ENCODE assay signal across 9 cellular contexts in the genomic region with DNA sequence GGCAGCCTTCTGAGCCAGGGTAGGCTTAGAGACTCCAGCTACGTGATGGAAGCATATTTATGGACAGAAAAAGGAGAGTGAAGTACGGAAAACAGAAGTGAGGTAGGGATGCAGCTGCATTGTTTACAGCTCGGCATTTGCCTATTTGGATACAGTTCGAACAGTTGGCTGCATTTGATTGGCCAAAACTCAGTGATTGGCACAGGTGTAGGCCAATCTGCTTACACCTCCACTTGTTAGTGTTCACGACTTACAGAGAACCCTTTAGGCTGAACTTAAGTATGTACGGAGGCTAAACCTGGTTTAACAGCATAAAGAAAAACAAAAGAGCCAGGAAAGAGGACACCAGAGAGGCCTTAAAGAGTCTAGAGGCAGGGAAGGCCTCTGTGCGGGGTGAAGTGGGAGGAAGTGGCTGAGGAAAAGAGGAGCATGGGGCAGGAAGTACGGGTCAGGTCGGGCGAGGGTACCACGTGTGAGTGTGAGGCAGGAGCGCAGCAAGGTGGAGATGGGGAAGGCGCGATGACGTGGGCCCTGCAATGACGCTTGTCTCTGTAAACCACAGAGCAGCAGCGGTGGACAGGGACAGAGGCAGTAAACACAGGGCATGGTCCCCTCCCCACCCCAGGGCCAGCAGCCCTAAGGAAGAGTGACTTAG. TPM values are rescaled to one million over a fixed set of nuclear protein-coding genes. Genes with fewer than 3 reads are reported as not detected.
DNase-seq lines count a peak whose midpoint lies in the region; ATAC-seq, FAIRE-seq and TF ChIP-seq lines count a peak whose summit lies in the region.
"Had no signal": no experiment of that assay in that cellular context is flagged by ENCODE, and none has a peak within 500 bp of the region (broad histone marks: within the 10 kb centered on the region; RNA-seq: fewer than 3 reads in every experiment).

No MANE protein-coding gene starts in this region.

- peaks cover 4% of the 10 kb centered on the region for H3K36me3 Mint-ChIP-seq in T-helper 1 cell treated with Interleukin-12 subunit alpha and Interleukin-12 subunit beta and Interleukin-4 antibody, amounts not matched to agents 30 μg/mL and 1 μg/mL, for 36 hours (ENCODE audit: low read depth)
- no peaks in the 10 kb centered on the region for H3K36me3 Mint-ChIP-seq in activated naive CD8-positive, alpha-beta T cell

- DNase-seq in HS-27A (ENCODE audit: low read depth) (peak; percentile 9), lung (ENCODE audit: low spot score) (peak; percentile 55), stomach (peak; percentile 73), H54 (ENCODE audit: insufficient read length, low spot score) (no peak)

- TF ChIP-seq EP300 in stomach (IDR thresholded peaks at IDR 0.05): no peak

- TF ChIP-seq CTCF in lung (IDR thresholded peaks at IDR 0.05; ENCODE audit: control extremely low read depth, extremely low read depth) (no peak), stomach (IDR thresholded peaks at IDR 0.05) (no peak)

- no peak for TF ChIP-seq POLR2A in stomach (IDR thresholded peaks at IDR 0.05)
- TF ChIP-seq POLR2A in H54 (IDR thresholded peaks at IDR 0.05; ENCODE audit: low read depth, low read length): no peak

- 43 to 66% methylated on average over 17 of the region's 17 CpGs for WGBS in lung, 2 donors
- 58 to 77% (median 69%) methylated on average over 17 of the region's 17 CpGs for WGBS in stomach, 5 donors

- H3K27ac ChIP-seq in lung (ENCODE audit: low read depth in 1 of 2, low read length in 1 of 2) (peak overlapping the region in 1 of 2 donors; percentile 37), stomach (peak overlapping the region; percentile 76 to 93 (median 83))
- H3K27ac ChIP-seq: psoas muscle had no signal

- H3K4me3 ChIP-seq in lung (no peak overlapping the region), stomach (no peak overlapping the region)
- H3K4me3 ChIP-seq: psoas muscle had no signal

- H3K4me1 Mint-ChIP-seq in T-helper 1 cell treated with Interleukin-12 subunit alpha and Interleukin-12 subunit beta and Interleukin-4 antibody, amounts not matched to agents 30 μg/mL and 1 μg/mL, for 36 hours (ENCODE audit: low read depth): peaks cover 57% of the 10 kb centered on the region
- peaks cover 64% of the 10 kb centered on the region for H3K4me1 Mint-ChIP-seq in activated naive CD8-positive, alpha-beta T cell (ENCODE audit: low read depth)

- no peaks in the 10 kb centered on the region for H3K9me3 Mint-ChIP-seq in T-helper 1 cell treated with Interleukin-12 subunit alpha and Interleukin-12 subunit beta and Interleukin-4 antibody, amounts not matched to agents 30 μg/mL and 1 μg/mL, for 36 hours
- H3K9me3 Mint-ChIP-seq in activated naive CD8-positive, alpha-beta T cell (ENCODE audit: low read depth): no peaks in the 10 kb centered on the region

- no peaks in the 10 kb centered on the region for H3K9me3 ChIP-seq in lung (ENCODE audit: control insufficient read depth in 2 of 2, insufficient read depth in 1 of 2, low read length in 1 of 2)
- no peaks in the 10 kb centered on the region for H3K9me3 ChIP-seq in stomach
- H3K9me3 ChIP-seq: psoas muscle had no signal

- intact Hi-C loops in stomach (cut with DNase I; ENCODE audit: low total_unique reads): no loop called here

- H3K27me3 ChIP-seq in lung (ENCODE audit: control insufficient read depth, insufficient read depth) (no peaks in the 10 kb centered on the region), stomach (no peaks in the 10 kb centered on the region)

- ATAC-seq in lung (ENCODE audit: insufficient read depth, low FRiP score) (no peak), GM19397 (IDR thresholded peaks at IDR 0.05; ENCODE audit: unreplicated experiment) (no peak)

- peak overlapping the region; percentile 96 for H3K27ac Mint-ChIP-seq in T-helper 1 cell treated with Interleukin-12 subunit alpha and Interleukin-12 subunit beta and Interleukin-4 antibody, amounts not matched to agents 30 μg/mL and 1 μg/mL, for 36 hours
- peak overlapping the region; percentile 93 for H3K27ac Mint-ChIP-seq in activated naive CD8-positive, alpha-beta T cell

- no peak for FAIRE-seq in H54 (lab: Jason Lieb, UNC)

- H3K36me3 ChIP-seq in lung (ENCODE audit: control insufficient read depth in 2 of 2, insufficient read depth in 2 of 2, low read length in 2 of 2) (no peaks in the 10 kb centered on the region), stomach (no peaks in the 10 kb centered on the region)

- H3K27me3 Mint-ChIP-seq in T-helper 1 cell treated with Interleukin-12 subunit alpha and Interleukin-12 subunit beta and Interleukin-4 antibody, amounts not matched to agents 30 μg/mL and 1 μg/mL, for 36 hours (ENCODE audit: low read depth): peaks cover 5% of the 10 kb centered on the region
- no peaks in the 10 kb centered on the region for H3K27me3 Mint-ChIP-seq in activated naive CD8-positive, alpha-beta T cell

- peak overlapping the region; percentile 40 for H3K4me3 Mint-ChIP-seq in T-helper 1 cell treated with Interleukin-12 subunit alpha and Interleukin-12 subunit beta and Interleukin-4 antibody, amounts not matched to agents 30 μg/mL and 1 μg/mL, for 36 hours
- peak overlapping the region; percentile 60 for H3K4me3 Mint-ChIP-seq in activated naive CD8-positive, alpha-beta T cell

- H3K4me1 ChIP-seq in lung (ENCODE audit: control insufficient read depth in 2 of 2, insufficient read depth in 2 of 2, low read length in 2 of 2) (peaks cover 0 to 6% of the 10 kb centered on the region in 2 donors), stomach (peaks cover 42 to 86% (median 66%) of the 10 kb centered on the region in 4 donors)

RNA-seq across cellular contexts. Expression of gene RSPH1, which starts 32.0 kb away (rescaled TPM):
- total RNA-seq in lung (10 to 100 TPM; 30.1 to 46.9 TPM), stomach (1 to 10 TPM in 1 of 5 donors, under 1 TPM in 3, not detected in 1; 0.37 to 8.9 (median 0.58) TPM)
- polyA plus RNA-seq in lung (10 to 100 TPM; 17.6 to 25.4 TPM), stomach (1 to 10 TPM; 1.8 to 2.9 (median 2.8) TPM)
- total RNA-seq: T-helper 1 cell treated with Interleukin-12 subunit alpha and Interleukin-12 subunit beta and Interleukin-4 antibody, amounts not matched to agents 30 ng/mL and 1 ng/mL, for 36 hours had no signal

RNA-seq across cellular contexts. Expression of gene SLC37A1, which starts 49.7 kb away (rescaled TPM):
- 10 to 100 TPM; 25.5 to 29.5 TPM for total RNA-seq in lung
- 10 to 100 TPM; 13.3 to 13.6 TPM for polyA plus RNA-seq in lung
- total RNA-seq in stomach: 10 to 100 TPM in 4 of 5 donors, 1 to 10 TPM in 1; 9.8 to 72.9 (median 23.9) TPM
- 10 to 100 TPM; 10.3 to 12.4 (median 11.3) TPM for polyA plus RNA-seq in stomach
